Comparison of ENCODE assay signal across 8 cellular contexts in the genomic region with DNA sequence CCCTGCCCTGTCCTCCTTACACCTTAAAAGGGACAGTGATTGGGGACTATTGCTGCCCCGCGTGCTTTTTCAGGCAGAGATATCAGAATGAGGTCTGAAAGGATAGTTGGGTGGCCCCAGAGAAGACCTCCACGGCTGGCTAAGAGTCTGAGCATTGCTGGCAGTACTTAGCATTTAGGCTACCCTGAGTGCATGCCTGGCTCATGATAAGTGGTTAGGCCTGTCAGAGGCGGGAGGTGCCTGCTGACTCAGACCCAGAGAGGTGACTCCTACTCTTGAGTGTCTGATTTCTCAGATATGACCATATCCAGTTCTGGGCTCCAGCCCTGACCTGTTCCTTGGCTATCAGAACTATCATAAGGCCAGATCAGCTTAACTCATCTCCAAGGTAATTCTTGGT.
DNase-seq lines count a peak whose midpoint lies in the region; TF ChIP-seq lines count a peak whose summit lies in the region.

No MANE protein-coding gene starts in this region.

- H3K9me3 ChIP-seq in MM.1S (replicated peaks; ENCODE audit: insufficient read depth, low read length): no peaks in the 10 kb centered on the region

- TF ChIP-seq CTCF in MM.1S (IDR thresholded peaks at IDR 0.05; ENCODE audit: low read length) (no peak), choroid plexus epithelial cell (conservative IDR thresholded peaks at IDR 0.05; ENCODE audit: low read depth, low read length) (no peak), nephron progenitor cell (IDR thresholded peaks at IDR 0.05) (no peak)

- no peaks in the 10 kb centered on the region for H3K9me3 Mint-ChIP-seq in nephron progenitor cell
- H3K9me3 Mint-ChIP-seq in activated naive CD4-positive, alpha-beta T cell treated with anti-CD3 and anti-CD28 coated beads, Interleukin-2, amount 10 ng/mL, durations not matched to agents 7 days and 5 days: no peaks in the 10 kb centered on the region

- peaks cover 23% of the 10 kb centered on the region for H3K36me3 Mint-ChIP-seq in nephron progenitor cell (ENCODE audit: low read depth)
- H3K36me3 Mint-ChIP-seq in activated naive CD4-positive, alpha-beta T cell treated with anti-CD3 and anti-CD28 coated beads, Interleukin-2, amount 10 ng/mL, durations not matched to agents 7 days and 5 days: no peaks in the 10 kb centered on the region

- no peak overlapping the region for H3K27ac ChIP-seq in MM.1S (ENCODE audit: low read length)

- no peaks in the 10 kb centered on the region for H4K20me1 ChIP-seq in MM.1S (ENCODE audit: insufficient read depth, low read length)

- H3F3A ChIP-seq in MM.1S (ENCODE audit: insufficient read depth, low read length): peaks cover 8% of the 10 kb centered on the region

- no peaks in the 10 kb centered on the region for H3K79me2 ChIP-seq in MM.1S (ENCODE audit: low read length)

- H3K4me3 ChIP-seq in MM.1S (ENCODE audit: low read length): no peak overlapping the region
- no peak overlapping the region for H3K4me3 ChIP-seq in choroid plexus epithelial cell (ENCODE audit: low read depth, low read length)

- H3K4me1 ChIP-seq in MM.1S (ENCODE audit: low read length): peaks cover 22% of the 10 kb centered on the region

- H3K27ac Mint-ChIP-seq in nephron progenitor cell: peak overlapping the region; percentile 93
- no peak overlapping the region for H3K27ac Mint-ChIP-seq in activated naive CD4-positive, alpha-beta T cell treated with anti-CD3 and anti-CD28 coated beads, Interleukin-2, amount 10 ng/mL, durations not matched to agents 7 days and 5 days

- no peak overlapping the region for H2AFZ ChIP-seq in MM.1S (ENCODE audit: low read length)

- H3K36me3 ChIP-seq in MM.1S (replicated peaks; ENCODE audit: insufficient read depth, low read length): no peaks in the 10 kb centered on the region

- no peak overlapping the region for H3K4me3 Mint-ChIP-seq in nephron progenitor cell
- no peak overlapping the region for H3K4me3 Mint-ChIP-seq in activated naive CD4-positive, alpha-beta T cell treated with anti-CD3 and anti-CD28 coated beads, Interleukin-2, amount 10 ng/mL, durations not matched to agents 7 days and 5 days

- CTCF ChIA-PET in activated naive CD4-positive, alpha-beta T cell treated with anti-CD3 and anti-CD28 coated beads, Interleukin-2, amount 10 ng/mL, durations not matched to agents 7 days and 5 days (lab: Charles Lee): no interaction called here

- DNase-seq in DMS79 (lab: John Stamatoyannopoulos, UW) (peak; percentile 37), H4 (ENCODE audit: low spot score) (peak; percentile 85), MM.1S (peak; percentile 59), choroid plexus epithelial cell (ENCODE audit: low read depth) (peak; percentile 93), nephron progenitor cell (no peak), Kasumi-1 (lab: John Stamatoyannopoulos, UW) (no peak), middle frontal gyrus (ENCODE audit: extremely low spot score, low spot score) (no peak)
- DNase-seq in activated naive CD4-positive, alpha-beta T cell treated with anti-CD3 and anti-CD28 coated beads, Interleukin-2, amount 10 ng/mL, durations not matched to agents 7 days and 5 days: no peak

- H3K27me3 ChIP-seq in MM.1S (replicated peaks; ENCODE audit: insufficient read depth, low read length): no peaks in the 10 kb centered on the region

- H3K27me3 Mint-ChIP-seq in nephron progenitor cell (ENCODE audit: low read depth, poor library complexity): peaks cover 2% of the 10 kb centered on the region
- no peaks in the 10 kb centered on the region for H3K27me3 Mint-ChIP-seq in activated naive CD4-positive, alpha-beta T cell treated with anti-CD3 and anti-CD28 coated beads, Interleukin-2, amount 10 ng/mL, durations not matched to agents 7 days and 5 days

- no peak overlapping the region for H3K9ac ChIP-seq in MM.1S (ENCODE audit: low read length)

- H3K4me2 ChIP-seq in MM.1S (ENCODE audit: low read depth, low read length): no peak overlapping the region

- H3K9me2 ChIP-seq in MM.1S (replicated peaks; ENCODE audit: insufficient read depth, low read length): no peaks in the 10 kb centered on the region

- peaks cover 93% of the 10 kb centered on the region for H3K4me1 Mint-ChIP-seq in nephron progenitor cell
- H3K4me1 Mint-ChIP-seq in activated naive CD4-positive, alpha-beta T cell treated with anti-CD3 and anti-CD28 coated beads, Interleukin-2, amount 10 ng/mL, durations not matched to agents 7 days and 5 days: no peaks in the 10 kb centered on the region

Comparison
In these comparisons a context has a peak if more than half of its experiments do, and no peak if none do; other contexts are left out.
1. DNase-seq: peak in DMS79 (single experiment), H4 (single experiment), MM.1S (single experiment) and choroid plexus epithelial cell (single experiment); none in nephron progenitor cell (single experiment), Kasumi-1 (0 of 2), middle frontal gyrus (single experiment) and activated naive CD4-positive, alpha-beta T cell treated with anti-CD3 and anti-CD28 coated beads, Interleukin-2, amount 10 ng/mL, durations not matched to agents 7 days and 5 days (single experiment).